ENCODE assay signal across 8 cellular contexts in genomic region chr19:49869009-49869483, GRCh38. TPM values are rescaled to one million over a fixed set of nuclear protein-coding genes. Genes with fewer than 3 reads are reported as not detected.
DNase-seq lines count a peak whose midpoint lies in the region; ATAC-seq and TF ChIP-seq lines count a peak whose summit lies in the region.

No MANE protein-coding gene starts in this region.

- DNase-seq in COR-L47 (lab: John Stamatoyannopoulos, UW) (peak; percentile 78), GM23338 (ENCODE audit: low spot score) (no peak), SJCRH30 (no peak), left cardiac atrium (no peak), NCI-H2107 (lab: John Stamatoyannopoulos, UW) (no peak), islet precursor cell (no peak)
- no peak for DNase-seq in stimulated activated naive CD8-positive, alpha-beta T cell treated with anti-CD3 and anti-CD28 coated beads, Interleukin-15, Interleukin-2, amounts not matched to agents 100 U/mL and 50 U/mL, for 24 hours
- DNase-seq in activated naive CD4-positive, alpha-beta T cell (lab: John Stamatoyannopoulos, UW) = no peak

- no peak overlapping the region for H2AFZ ChIP-seq in GM23338

- ATAC-seq in GM23338 (peak; percentile 10), left cardiac atrium (peak; percentile 3 to 5)
- peak; percentile 6 for ATAC-seq in stimulated activated naive CD8-positive, alpha-beta T cell treated with anti-CD3 and anti-CD28 coated beads, Interleukin-15, Interleukin-2, amounts not matched to agents 100 U/mL and 50 U/mL, for 24 hours

- H3K27ac Mint-ChIP-seq in GM23338 = no peak overlapping the region

- peaks cover 32% of the 10 kb centered on the region for H3K36me3 Mint-ChIP-seq in GM23338 (ENCODE audit: low read depth)

- peaks cover 19% of the 10 kb centered on the region for H3K4me1 ChIP-seq in GM23338 (ENCODE audit: insufficient read depth)
- peaks cover 7% of the 10 kb centered on the region; the same call in 1 of the 2 replicates for H3K4me1 ChIP-seq in SJCRH30

- H3K9me3 ChIP-seq in SJCRH30 (replicated peaks) = no peaks in the 10 kb centered on the region

- intact Hi-C loops in left cardiac atrium (cut with DNase I) = loop anchor here (5.0 to 10.0 kb wide), 2 partner anchors 54 to 102 kb away; partner anchors contain the start of genes AP2A1 (in 1 of the 2), FUZ (in 1 of the 2) and MED25 (in 1 of the 2)

- peaks cover 13% of the 10 kb centered on the region for H4K20me1 ChIP-seq in GM23338 (replicated peaks; ENCODE audit: insufficient read depth)

- peaks cover 34% of the 10 kb centered on the region for H3K4me1 Mint-ChIP-seq in GM23338

- H3K27me3 ChIP-seq in GM23338 (ENCODE audit: insufficient read depth) (no peaks in the 10 kb centered on the region), SJCRH30 (no peaks in the 10 kb centered on the region)

- H3K36me3 ChIP-seq in GM23338 (ENCODE audit: insufficient read depth) (peaks cover 8% of the 10 kb centered on the region), SJCRH30 (peaks cover 11% of the 10 kb centered on the region)

- H3K27ac ChIP-seq in GM23338 (ENCODE audit: low read depth) (peak overlapping the region; percentile 94), SJCRH30 (no peak overlapping the region)

- peaks cover 21% of the 10 kb centered on the region for H3K27me3 Mint-ChIP-seq in GM23338 (ENCODE audit: insufficient read depth, low read depth, poor library complexity)

- H3F3A ChIP-seq in GM23338 (replicated peaks; ENCODE audit: low read depth) = peaks cover 32% of the 10 kb centered on the region

- peaks cover 21% of the 10 kb centered on the region for H3K79me2 ChIP-seq in GM23338 (replicated peaks; ENCODE audit: insufficient read depth)

- TF ChIP-seq CTCF in GM23338 (conservative IDR thresholded peaks at IDR 0.05; ENCODE audit: low read depth in 2 of 2) = no peak

- peak overlapping the region; percentile 93 for H3K4me2 ChIP-seq in GM23338

- H3K4me3 ChIP-seq in GM23338 (peak overlapping the region; percentile 99), SJCRH30 (peak overlapping the region; percentile 38)

- H3K4me3 Mint-ChIP-seq in GM23338 = no peak overlapping the region

- H3K9me2 ChIP-seq in GM23338 (ENCODE audit: insufficient read depth) = no peaks in the 10 kb centered on the region

- H3K9me3 Mint-ChIP-seq in GM23338 = peaks cover 7% of the 10 kb centered on the region

TF ChIP-seq in GM23338, 12 proteins besides CTCF, POLR2A, EP300 and RAD21 (continues in another document):
- TF ChIP-seq CREB1 (CRISPR knock-in tag; IDR thresholded peaks at IDR 0.05; ENCODE audit: low read depth) (no peak), ETS1 (IDR thresholded peaks at IDR 0.05) (no peak), JUNB (IDR thresholded peaks at IDR 0.05; ENCODE audit: unreplicated experiment) (no peak), ZNF462 (CRISPR knock-in tag; IDR thresholded peaks at IDR 0.05) (no peak)

RNA-seq across cellular contexts. Expression of gene PNKP, which starts 1.7 kb away (rescaled TPM):
- total RNA-seq in GM23338 (2014; rRNA removed; shearing (Covaris generic)) = 81.4 and 99.6 TPM in 2 replicates
- 109 and 112 TPM in 2 replicates for polyA plus RNA-seq in GM23338 (2016; fragmentation: Nextera tagmentation; extraction: Ambion mirVana)
- 24.2 and 40.6 TPM in 2 replicates for total RNA-seq in SJCRH30 (2014; rRNA removed; shearing (Covaris generic))
- total RNA-seq in left cardiac atrium = 10 to 100 TPM; 38.7 to 54.5 TPM

RNA-seq across cellular contexts. Expression of gene AKT1S1, which starts 8.1 kb away (rescaled TPM):
- total RNA-seq in GM23338 (2014; rRNA removed; shearing (Covaris generic)) = 15.7 and 21.5 TPM in 2 replicates
- polyA plus RNA-seq in GM23338 (2016; fragmentation: Nextera tagmentation; extraction: Ambion mirVana) = 28.0 and 28.6 TPM in 2 replicates
- 21.7 and 25.2 TPM in 2 replicates for total RNA-seq in SJCRH30 (2014; rRNA removed; shearing (Covaris generic))
- 10 to 100 TPM; 33.5 to 36.6 TPM for total RNA-seq in left cardiac atrium

RNA-seq across cellular contexts. Expression of gene TBC1D17, which starts 8.5 kb away (rescaled TPM):
- 12.1 and 19.3 TPM in 2 replicates for total RNA-seq in GM23338 (2014; rRNA removed; shearing (Covaris generic))
- polyA plus RNA-seq in GM23338 (2016; fragmentation: Nextera tagmentation; extraction: Ambion mirVana) = 39.5 and 43.1 TPM in 2 replicates
- total RNA-seq in SJCRH30 (2014; rRNA removed; shearing (Covaris generic)) = 9.1 and 9.4 TPM in 2 replicates
- total RNA-seq in left cardiac atrium = 10 to 100 TPM; 28.3 to 36.0 TPM

RNA-seq across cellular contexts. Expression of gene PTOV1, which starts 18.1 kb away (rescaled TPM):
- 194 and 209 TPM in 2 replicates for total RNA-seq in GM23338 (2014; rRNA removed; shearing (Covaris generic))
- 188 and 225 TPM in 2 replicates for polyA plus RNA-seq in GM23338 (2016; fragmentation: Nextera tagmentation; extraction: Ambion mirVana)
- total RNA-seq in SJCRH30 (2014; rRNA removed; shearing (Covaris generic)) = 77.1 and 91.2 TPM in 2 replicates
- 100 to 1,000 TPM; 113 to 122 TPM for total RNA-seq in left cardiac atrium

RNA-seq across cellular contexts. Expression of gene IL4I1, which starts 27.6 kb away (rescaled TPM):
- total RNA-seq in GM23338 (2014; rRNA removed; shearing (Covaris generic)) = 0.50 and 0.69 TPM in 2 replicates
- polyA plus RNA-seq in GM23338 (2016; fragmentation: Nextera tagmentation; extraction: Ambion mirVana) = 0.57 and 0.60 TPM in 2 replicates
- total RNA-seq in SJCRH30 (2014; rRNA removed; shearing (Covaris generic)) = not detected in 2 replicates
- total RNA-seq in left cardiac atrium = under 1 TPM; 0.34 to 0.38 TPM
